In genomic region chr9:69554945-69555344, GRCh38 we compare ENCODE assay signal across 15 cellular contexts.
DNase-seq lines count a peak whose midpoint lies in the region; ATAC-seq and TF ChIP-seq lines count a peak whose summit lies in the region.
"Had no signal": no experiment of that assay in that cellular context is flagged by ENCODE, and none has a peak within 500 bp of the region (broad histone marks: within the 10 kb centered on the region; RNA-seq: fewer than 3 reads in every experiment).

No MANE protein-coding gene starts in this region.

- no peak for TF ChIP-seq CTCF in foreskin keratinocyte (conservative IDR thresholded peaks at IDR 0.05)

- peak; percentile 11 for DNase-seq in NCI-H510A treated with DMSO at 0.1 percent for 48 hours (lab: John Stamatoyannopoulos, UW)
- no peak for DNase-seq in NCI-H510A (lab: John Stamatoyannopoulos, UW)
- DNase-seq in adipocyte (ENCODE audit: low read depth) = peak; percentile 89
- peak; percentile 54 to 73 for DNase-seq in foreskin keratinocyte
- no peak for DNase-seq in inferior parietal cortex (ENCODE audit: extremely low spot score)
- DNase-seq in NCI-H2196 treated with DMSO at 0.1 percent for 48 hours (lab: John Stamatoyannopoulos, UW; ENCODE audit: unreplicated experiment) = no peak
- DNase-seq in NK-92 (lab: John Stamatoyannopoulos, UW; ENCODE audit: unreplicated experiment) = no peak
- DNase-seq: 8988T; activated naive CD4-positive, alpha-beta T cell treated with Interleukin-2 at 50 U/mL for 16 hours; left cardiac atrium; NCI-H526; SJCRH30; stimulated activated CD8-positive, alpha-beta memory T cell treated with anti-CD3 and anti-CD28 coated beads, Interleukin-4, amount 100 ng/mL, for 48 hours had no signal

- no peak for ATAC-seq in foreskin keratinocyte

- no peaks in the 10 kb centered on the region for H3K27me3 ChIP-seq in adipocyte (replicated peaks; ENCODE audit: control insufficient read depth, insufficient read depth, low read length)
- no peaks in the 10 kb centered on the region for H3K27me3 ChIP-seq in foreskin keratinocyte
- H3K27me3 ChIP-seq in skeletal muscle satellite cell (ENCODE audit: control insufficient read depth, insufficient read depth, low read length) = no peaks in the 10 kb centered on the region
- H3K27me3 ChIP-seq: SJCRH30 had no signal

- no peaks in the 10 kb centered on the region for H3K9me3 ChIP-seq in adipocyte (ENCODE audit: control insufficient read depth, low read length)
- H3K9me3 ChIP-seq in skeletal muscle satellite cell (replicated peaks; ENCODE audit: low read length) = no peaks in the 10 kb centered on the region
- H3K9me3 ChIP-seq: HAP-1, SJCRH30 had no signal

- H3K4me1 ChIP-seq in adipocyte (ENCODE audit: control insufficient read depth, insufficient read depth, low read length) (peaks cover 4% of the 10 kb centered on the region), foreskin keratinocyte (no peaks in the 10 kb centered on the region), skeletal muscle satellite cell (ENCODE audit: control insufficient read depth, insufficient read depth, low read length) (peaks cover 12% of the 10 kb centered on the region)
- H3K4me1 ChIP-seq: HAP-1, SJCRH30 had no signal

- no peak overlapping the region for H3K4me3 ChIP-seq in adipocyte (ENCODE audit: low read length)
- H3K4me3 ChIP-seq in skeletal muscle satellite cell (ENCODE audit: low read length) = no peak overlapping the region
- H3K4me3 ChIP-seq: HAP-1, SJCRH30 had no signal

- no peak overlapping the region for H3K27ac ChIP-seq in foreskin keratinocyte
- H3K27ac ChIP-seq: SJCRH30 had no signal

- H3K36me3 ChIP-seq in adipocyte (ENCODE audit: control insufficient read depth, insufficient read depth, low read length, severe bottlenecking) (no peaks in the 10 kb centered on the region), skeletal muscle satellite cell (ENCODE audit: insufficient read depth, low read length) (no peaks in the 10 kb centered on the region)
- H3K36me3 ChIP-seq: HAP-1, SJCRH30 had no signal

- no peak overlapping the region for H3K9ac ChIP-seq in adipocyte (ENCODE audit: low read length)
- H3K9ac ChIP-seq in skeletal muscle satellite cell (ENCODE audit: low read depth, low read length) = no peak overlapping the region

- peak overlapping the region; percentile 19 for H3K4me2 ChIP-seq in skeletal muscle satellite cell (ENCODE audit: low read length)

Comparison
In these comparisons a context has a peak if more than half of its experiments do, and no peak if none do; other contexts are left out.
1. DNase-seq: peak in NCI-H510A treated with DMSO at 0.1 percent for 48 hours (single experiment), adipocyte (single experiment) and foreskin keratinocyte (2 of 2); none in NCI-H510A (single experiment), inferior parietal cortex (single experiment), NCI-H2196 treated with DMSO at 0.1 percent for 48 hours (single experiment) and NK-92 (single experiment).